Comparison of ENCODE assay signal across 1 cellular context in genomic region chr5:1326903-1327756, GRCh38.
TF ChIP-seq lines count a peak whose summit lies in the region.

No MANE protein-coding gene starts in this region.

TF ChIP-seq in H1, 55 proteins besides CTCF, POLR2A, EP300 and RAD21:
- TF ChIP-seq TEAD4 (IDR thresholded peaks at IDR 0.05; ENCODE audit: low read depth, low read length): 0 out of 2 replicates have a peak, but pooled peaks have one; percentile 19
